10 cellular contexts compared by ENCODE assay signal in the genomic region with DNA sequence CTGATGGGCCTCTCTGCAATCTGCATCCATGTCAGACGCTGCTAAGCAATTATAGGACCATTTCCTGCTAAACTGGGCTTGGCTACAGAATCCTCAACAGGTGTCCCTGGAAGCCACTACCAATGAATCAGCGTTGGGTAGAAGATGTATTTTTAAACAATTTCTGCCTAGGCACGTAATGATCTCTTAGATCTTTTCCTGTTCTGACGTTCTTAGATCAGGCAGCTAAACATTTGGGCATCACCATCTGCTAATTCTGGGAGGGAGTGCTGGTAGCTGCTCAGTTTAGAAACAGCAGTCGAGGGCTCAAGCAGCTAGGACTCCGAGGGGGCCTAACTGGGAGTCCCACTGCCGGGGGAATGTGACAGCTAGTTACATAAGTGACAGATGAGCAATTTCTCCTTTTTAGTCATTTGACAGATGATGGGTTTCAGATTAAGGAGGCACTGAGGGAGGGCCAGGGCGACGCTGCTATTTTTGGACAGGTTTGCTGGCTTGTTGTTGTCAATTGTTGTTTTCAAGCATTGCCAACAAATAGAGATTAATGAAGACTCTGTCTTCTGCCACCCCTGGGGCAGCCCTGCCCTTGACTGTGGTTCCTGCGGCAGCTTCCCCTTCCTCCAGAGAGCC.
DNase-seq lines count a peak whose midpoint lies in the region; ATAC-seq lines count a peak whose summit lies in the region.
"Had no signal": no experiment of that assay in that cellular context is flagged by ENCODE, and none has a peak within 500 bp of the region (broad histone marks: within the 10 kb centered on the region; RNA-seq: fewer than 3 reads in every experiment).

No MANE protein-coding gene starts in this region.

- peak overlapping the region; percentile 7 for H3K27ac ChIP-seq in skeletal muscle tissue (ENCODE audit: low read depth, low read length)
- H3K27ac ChIP-seq: tibial artery had no signal

- peak; percentile 95 for ATAC-seq in HG02852 (IDR thresholded peaks at IDR 0.05; ENCODE audit: unreplicated experiment)

- no peaks in the 10 kb centered on the region for H3K27me3 ChIP-seq in skeletal muscle tissue (ENCODE audit: control insufficient read depth in 3 of 3, insufficient read depth in 3 of 3, low read length in 3 of 3)
- H3K27me3 ChIP-seq: tibial artery had no signal

- no peaks in the 10 kb centered on the region for H3K9me3 ChIP-seq in skeletal muscle tissue (ENCODE audit: control insufficient read depth in 3 of 3, low read length in 3 of 3)
- H3K9me3 ChIP-seq: tibial artery had no signal

- H3K4me3 ChIP-seq in skeletal muscle tissue (ENCODE audit: low read length in 3 of 3) = no peak overlapping the region
- H3K4me3 ChIP-seq: tibial artery had no signal

- peaks cover 0 to 4% (median 0%) of the 10 kb centered on the region in 3 donors for H3K36me3 ChIP-seq in skeletal muscle tissue (ENCODE audit: control insufficient read depth in 3 of 3, insufficient read depth in 3 of 3, low read length in 3 of 3)

- H3K4me1 ChIP-seq in skeletal muscle tissue (ENCODE audit: control insufficient read depth in 3 of 3, insufficient read depth in 3 of 3, low read length in 3 of 3) = peaks cover 14 to 21% (median 19%) of the 10 kb centered on the region in 3 donors

- DNase-seq in GM19238 (ENCODE audit: insufficient read length, low spot score) = peak; percentile 46
- peak; percentile 49 to 87 for DNase-seq in NCI-H524 (lab: John Stamatoyannopoulos, UW)
- no peak for DNase-seq in NCI-H1048 (lab: John Stamatoyannopoulos, UW)
- DNase-seq in MV-4-11 (lab: John Stamatoyannopoulos, UW) = no peak
- no peak for DNase-seq in HuH-7 (ENCODE audit: low spot score)
- no peak for DNase-seq in iPS-NIHi7 (ENCODE audit: extremely low spot score)
- DNase-seq: IMR-90, tibial artery had no signal

- peak overlapping the region in 1 of 3 donors; percentile 25 for H3K9ac ChIP-seq in skeletal muscle tissue (ENCODE audit: low read depth in 1 of 3, low read length in 3 of 3)

Comparison
In these comparisons a context has a peak if more than half of its experiments do, and no peak if none do; other contexts are left out.
1. DNase-seq: peak in GM19238 (single experiment) and NCI-H524 (2 of 2); none in NCI-H1048 (single experiment), MV-4-11 (single experiment), HuH-7 (single experiment) and iPS-NIHi7 (single experiment).